In the genomic region with DNA sequence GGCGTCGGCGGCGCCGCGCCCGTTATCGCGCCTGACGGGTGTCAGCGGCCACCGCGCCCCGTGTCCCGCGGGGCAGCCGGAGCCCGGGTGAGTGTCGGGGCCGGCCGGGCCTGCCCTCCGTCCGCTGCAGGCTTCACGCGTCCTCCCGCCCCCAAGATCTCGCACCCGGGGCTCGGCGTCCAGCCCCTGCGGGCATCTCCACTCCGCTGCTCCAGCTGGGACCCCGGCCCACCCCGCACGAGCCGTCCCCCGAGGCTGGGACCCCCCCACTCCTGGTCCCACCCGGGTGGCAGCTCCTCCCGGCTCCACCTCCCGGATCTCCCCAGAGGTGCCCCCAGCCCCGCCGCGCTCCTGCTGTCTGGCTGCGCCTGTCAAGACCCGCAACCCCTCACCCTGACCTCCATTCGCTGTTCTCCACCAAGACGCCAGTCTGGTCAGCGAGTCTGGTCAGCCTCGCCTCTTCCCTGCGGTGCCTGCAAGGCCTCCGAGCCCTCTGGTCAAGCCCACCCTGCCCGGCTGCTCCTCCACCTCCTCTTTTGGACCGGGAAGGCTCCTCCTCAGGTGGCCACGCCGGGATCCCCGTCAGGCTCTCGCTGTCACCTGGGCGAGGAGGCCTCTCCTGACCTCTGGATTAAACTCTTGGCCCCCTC, we compare ENCODE assay signal across 23 cellular contexts.
DNase-seq lines count a peak whose midpoint lies in the region; ATAC-seq and TF ChIP-seq lines count a peak whose summit lies in the region.
"Had no signal": no experiment of that assay in that cellular context is flagged by ENCODE, and none has a peak within 500 bp of the region (broad histone marks: within the 10 kb centered on the region; RNA-seq: fewer than 3 reads in every experiment).

No MANE protein-coding gene starts in this region.

- no peaks in the 10 kb centered on the region for H3K4me1 Mint-ChIP-seq in natural killer cell treated with Interleukin-12 subunit alpha and Interleukin-12 subunit beta and Interleukin-15 and Interleukin-18, amount 100 ng/mL, for 72 hours (ENCODE audit: low read depth in 2 of 2)
- H3K4me1 Mint-ChIP-seq in natural killer cell = no peaks in the 10 kb centered on the region
- no peaks in the 10 kb centered on the region for H3K4me1 Mint-ChIP-seq in T-helper 17 cell
- H3K4me1 Mint-ChIP-seq: activated CD4-positive, alpha-beta T cell treated with anti-CD3 and anti-CD28 coated beads, Interleukin-2, amount 10 ng/mL, durations not matched to agents 7 days and 5 days; activated naive CD8-positive, alpha-beta T cell treated with anti-CD3 and anti-CD28 coated beads for 36 hours; CD4-positive, CD25-positive, alpha-beta regulatory T cell; central memory CD8-positive, alpha-beta T cell; IgD-negative memory B cell; mesothelial cell of epicardium; nephron; T-cell had no signal

- no peak overlapping the region for H3K27ac Mint-ChIP-seq in natural killer cell treated with Interleukin-12 subunit alpha and Interleukin-12 subunit beta and Interleukin-15 and Interleukin-18, amount 100 ng/mL, for 72 hours
- no peak overlapping the region for H3K27ac Mint-ChIP-seq in natural killer cell
- no peak overlapping the region for H3K27ac Mint-ChIP-seq in T-helper 17 cell
- H3K27ac Mint-ChIP-seq: activated CD4-positive, alpha-beta T cell treated with anti-CD3 and anti-CD28 coated beads, Interleukin-2, amount 10 ng/mL, durations not matched to agents 7 days and 5 days; activated naive CD8-positive, alpha-beta T cell treated with anti-CD3 and anti-CD28 coated beads for 36 hours; CD4-positive, CD25-positive, alpha-beta regulatory T cell; IgD-negative memory B cell; mesothelial cell of epicardium; nephron; T-cell had no signal

- intact Hi-C loops in natural killer cell (cut with micrococcal nuclease) = no loop called here

- peaks cover 6 to 12% of the 10 kb centered on the region in 2 donors for H3K27me3 Mint-ChIP-seq in natural killer cell treated with Interleukin-12 subunit alpha and Interleukin-12 subunit beta and Interleukin-15 and Interleukin-18, amount 100 ng/mL, for 72 hours
- H3K27me3 Mint-ChIP-seq in natural killer cell (ENCODE audit: low read depth in 2 of 2) (peaks cover 0 to 21% of the 10 kb centered on the region in 2 donors), T-helper 17 cell (peaks cover 4% of the 10 kb centered on the region)
- H3K27me3 Mint-ChIP-seq: central memory CD8-positive, alpha-beta T cell had no signal

- H3K9me3 Mint-ChIP-seq in natural killer cell treated with Interleukin-12 subunit alpha and Interleukin-12 subunit beta and Interleukin-15 and Interleukin-18, amount 100 ng/mL, for 72 hours = peaks cover 15% of the 10 kb centered on the region
- peaks cover 10 to 19% of the 10 kb centered on the region in 2 donors for H3K9me3 Mint-ChIP-seq in natural killer cell

- ATAC-seq in natural killer cell treated with Interleukin-12 subunit alpha and Interleukin-12 subunit beta and Interleukin-15 and Interleukin-18, amount 100 ng/mL, for 72 hours = no peak
- ATAC-seq in natural killer cell (no peak), T-helper 17 cell (no peak), left lobe of liver (no peak)
- ATAC-seq: left colon, pancreas, T-cell had no signal

- no peaks in the 10 kb centered on the region for H3K9me3 ChIP-seq in T-helper 17 cell (ENCODE audit: control insufficient read depth, low read length, poor library complexity, severe bottlenecking)
- H3K9me3 ChIP-seq: pancreas had no signal

- H3K36me3 Mint-ChIP-seq in natural killer cell treated with Interleukin-12 subunit alpha and Interleukin-12 subunit beta and Interleukin-15 and Interleukin-18, amount 100 ng/mL, for 72 hours = peaks cover 4% of the 10 kb centered on the region
- H3K36me3 Mint-ChIP-seq in natural killer cell = no peaks in the 10 kb centered on the region
- H3K36me3 Mint-ChIP-seq in T-helper 17 cell (ENCODE audit: low read depth) = peaks cover 3% of the 10 kb centered on the region
- H3K36me3 Mint-ChIP-seq: activated naive CD8-positive, alpha-beta T cell treated with anti-CD3 and anti-CD28 coated beads for 36 hours; CD4-positive, CD25-positive, alpha-beta regulatory T cell; IgD-negative memory B cell; mesothelial cell of epicardium; T-cell had no signal

- TF ChIP-seq CTCF in natural killer cell (IDR thresholded peaks at IDR 0.05) = no peak

- peak; percentile 51 for DNase-seq in natural killer cell treated with Interleukin-12 subunit alpha and Interleukin-12 subunit beta and Interleukin-15 and Interleukin-18, amount 100 ng/mL, for 72 hours (ENCODE audit: low spot score)
- DNase-seq in natural killer cell (no peak), T-helper 17 cell (peak in 2 of 3 donors; percentile 2 to 7), left lobe of liver (ENCODE audit: low spot score) (peak; percentile 38), T-helper 9 cell (no peak), NCI-H510A (lab: John Stamatoyannopoulos, UW) (no peak), GDM1 (lab: John Stamatoyannopoulos, UW) (no peak)
- DNase-seq: activated CD4-positive, alpha-beta T cell treated with anti-CD3 and anti-CD28 coated beads, Interleukin-2, amount 10 ng/mL, durations not matched to agents 7 days and 5 days; activated naive CD8-positive, alpha-beta T cell treated with anti-CD3 and anti-CD28 coated beads for 36 hours; CD4-positive, CD25-positive, alpha-beta regulatory T cell; HCEC 1CT; left colon; NCI-H1105; NCI-H2029; NCI-H2227 treated with DMSO at 0.1 percent for 48 hours; SHP77; T-cell; trophoblast cell had no signal

- no peak overlapping the region for H3K4me3 Mint-ChIP-seq in natural killer cell treated with Interleukin-12 subunit alpha and Interleukin-12 subunit beta and Interleukin-15 and Interleukin-18, amount 100 ng/mL, for 72 hours
- H3K4me3 Mint-ChIP-seq in natural killer cell (no peak overlapping the region), T-helper 17 cell (no peak overlapping the region)
- H3K4me3 Mint-ChIP-seq: activated CD4-positive, alpha-beta T cell treated with anti-CD3 and anti-CD28 coated beads, Interleukin-2, amount 10 ng/mL, durations not matched to agents 7 days and 5 days; activated naive CD8-positive, alpha-beta T cell treated with anti-CD3 and anti-CD28 coated beads for 36 hours; central memory CD8-positive, alpha-beta T cell; IgD-negative memory B cell; mesothelial cell of epicardium; nephron; T-cell had no signal

Comparison
In these comparisons a context has a peak if more than half of its experiments do, and no peak if none do; other contexts are left out.
1. DNase-seq: peak in natural killer cell treated with Interleukin-12 subunit alpha and Interleukin-12 subunit beta and Interleukin-15 and Interleukin-18, amount 100 ng/mL, for 72 hours (single experiment), T-helper 17 cell (2 of 3) and left lobe of liver (single experiment); none in natural killer cell (single experiment), T-helper 9 cell (single experiment), NCI-H510A (single experiment) and GDM1 (single experiment).